Comparison of ENCODE assay signal across 22 cellular contexts in the genomic region with DNA sequence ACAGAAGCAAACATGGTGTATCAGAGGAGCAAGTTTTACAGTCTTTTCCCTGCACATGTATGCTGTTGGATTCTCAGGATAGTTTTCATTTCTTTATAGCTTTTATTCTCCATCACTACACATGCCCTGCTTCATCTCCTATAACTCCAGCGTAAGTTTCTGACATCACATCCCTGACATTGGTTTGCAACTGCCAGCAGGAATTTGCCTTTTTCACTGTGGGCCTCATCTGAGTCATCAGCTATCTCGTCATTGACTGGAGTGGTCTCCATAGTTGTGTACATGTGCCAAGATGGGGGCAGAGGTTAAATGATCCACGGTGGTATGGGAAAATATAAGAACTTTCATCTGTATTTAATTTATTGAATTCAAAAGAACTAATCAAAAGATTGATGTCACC.
A peak's percentile ranks its signal among the peaks of the same experiment; 100 is the strongest.
DNase-seq lines count a peak whose midpoint lies in the region; ATAC-seq, FAIRE-seq and TF ChIP-seq lines count a peak whose summit lies in the region.
"Had no signal": no experiment of that assay in that cellular context is flagged by ENCODE, and none has a peak within 500 bp of the region (broad histone marks: within the 10 kb centered on the region; RNA-seq: fewer than 3 reads in every experiment).

No MANE protein-coding gene starts in this region.

- FAIRE-seq in HepG2 (lab: Jason Lieb, UNC) (no peak), pancreas (lab: Jason Lieb, UNC) (no peak)
- FAIRE-seq: RCC 7860 had no signal

- TF ChIP-seq EP300 in HepG2 (IDR thresholded peaks at IDR 0.05; ENCODE audit: low read depth in 2 of 2, low read length in 2 of 2) (no peak), HepG2 (CRISPR knock-in tag; IDR thresholded peaks at IDR 0.05; ENCODE audit: borderline replicate concordance) (no peak)

- H3K79me2 ChIP-seq in HepG2 (ENCODE audit: insufficient read depth, low read length): no peaks in the 10 kb centered on the region

- H3K27ac Mint-ChIP-seq in type B pancreatic cell: no peak overlapping the region
- H3K27ac Mint-ChIP-seq: CD14-positive monocyte, H9 had no signal

- DNase-seq in HepG2 (ENCODE audit: low spot score) (no peak), right lobe of liver (no peak), brain microvascular endothelial cell (peak; percentile 90), fibroblast of the aortic adventitia (ENCODE audit: low read depth) (peak; percentile 40), ureter (ENCODE audit: low spot score) (no peak), NCI-H2029 treated with DMSO at 0.1 percent for 48 hours (lab: John Stamatoyannopoulos, UW) (no peak), type B pancreatic cell (ENCODE audit: extremely low spot score, unreplicated experiment) (no peak), pancreas (no peak)
- DNase-seq: COR-L47; DMS 273 treated with DMSO at 0.1 percent for 48 hours; DND-41; H9; NCI-H1694 treated with DMSO at 0.1 percent for 48 hours; NCI-H2107; NCI-H510A; NCI-H748 treated with DMSO at 0.1 percent for 48 hours; NK-92 treated with Interleukin-12 subunit alpha and Interleukin-12 subunit beta, amount 100 ng/mL, for 24 hours; Right ventricle myocardium superior had no signal

- TF ChIP-seq RAD21 in HepG2 (CRISPR knock-in tag; IDR thresholded peaks at IDR 0.05): no peak

- H3K27me3 ChIP-seq in HepG2 (ENCODE audit: control insufficient read depth in 1 of 2, insufficient read depth in 2 of 2, low read length in 2 of 2) (no peaks in the 10 kb centered on the region), right lobe of liver (no peaks in the 10 kb centered on the region), brain microvascular endothelial cell (replicated peaks) (no peaks in the 10 kb centered on the region), pancreas (no peaks in the 10 kb centered on the region)

- POLR2A ChIA-PET in HepG2 (lab: Yijun Ruan, JAX): interaction anchor here (0.8 kb wide), 1 partner anchor 97 kb away, joined by 4 read pairs; the partner anchor contains the start of gene MKKS

- H3K27me3 Mint-ChIP-seq in type B pancreatic cell: no peaks in the 10 kb centered on the region

- intact Hi-C loops in HepG2 (cut with micrococcal nuclease; ENCODE audit: unreplicated experiment) (no loop called here), right lobe of liver (cut with DNase I) (no loop called here), pancreas (cut with DNase I) (no loop called here)

- H3K36me3 Mint-ChIP-seq in type B pancreatic cell: peaks cover 7% of the 10 kb centered on the region

- H3K4me1 ChIP-seq in HepG2 (ENCODE audit: insufficient read depth, low read length): peaks cover 25% of the 10 kb centered on the region
- H3K4me1 ChIP-seq in right lobe of liver: peaks cover 0 to 8% (median 0%) of the 10 kb centered on the region in 4 donors
- no peaks in the 10 kb centered on the region for H3K4me1 ChIP-seq in pancreas

- H3K9me3 Mint-ChIP-seq in type B pancreatic cell: no peaks in the 10 kb centered on the region
- H3K9me3 Mint-ChIP-seq: CD14-positive monocyte, H9 had no signal

- BruUV-seq in HepG2 (replicated peaks; lab: Mats Ljungman, UMichigan): no TSS peak

- no peak overlapping the region for H3K4me3 Mint-ChIP-seq in type B pancreatic cell
- H3K4me3 Mint-ChIP-seq: CD14-positive monocyte, H9 had no signal

- no peaks in the 10 kb centered on the region; a peak in 1 of 5 replicates for H3K36me3 ChIP-seq in HepG2 (replicated peaks in 1 of 2; ENCODE audit: control insufficient read depth in 1 of 2, insufficient read depth in 2 of 2, low read length in 2 of 2)
- H3K36me3 ChIP-seq in right lobe of liver: no peaks in the 10 kb centered on the region
- H3K36me3 ChIP-seq in brain microvascular endothelial cell (replicated peaks): no peaks in the 10 kb centered on the region
- H3K36me3 ChIP-seq in pancreas: no peaks in the 10 kb centered on the region

- in situ Hi-C loops in HepG2 (cut with HindIII; ENCODE audit: extremely low pct_ligation_motif_present, low pct_unique_long_range_greater_than_20kb) (loop anchor here (10.0 kb wide), 1 partner anchor 557 kb away; no protein-coding TSS in a partner anchor), brain microvascular endothelial cell (cut with HindIII; ENCODE audit: low pct_ligation_motif_present, low sequenced_read_pairs) (no loop called here)

- CTCF ChIA-PET in HepG2 (lab: Yijun Ruan, JAX; ENCODE audit: low intra/inter-chr PET ratio, low total read pairs): no interaction called here

- H2AFZ ChIP-seq in HepG2 (ENCODE audit: low read length): no peak overlapping the region

- no peak overlapping the region for H3K4me3 ChIP-seq in HepG2 (replicated peaks in 1 of 3; ENCODE audit: insufficient read depth in 1 of 3, low read depth in 2 of 3, low read length in 3 of 3)
- no peak overlapping the region for H3K4me3 ChIP-seq in right lobe of liver
- H3K4me3 ChIP-seq in brain microvascular endothelial cell (ENCODE audit: low read depth, low read length): no peak overlapping the region
- H3K4me3 ChIP-seq in fibroblast of the aortic adventitia (ENCODE audit: low read depth, low read length): no peak overlapping the region
- no peak overlapping the region for H3K4me3 ChIP-seq in pancreas

- H3K4me2 ChIP-seq in HepG2 (ENCODE audit: low read depth, low read length): no peak overlapping the region
- H3K4me2 ChIP-seq: KMS-11 had no signal

- ATAC-seq in HepG2 (no peak), right lobe of liver (no peak), pancreas (no peak)

- no peaks in the 10 kb centered on the region for H3K9me3 ChIP-seq in HepG2 (ENCODE audit: low read length)
- H3K9me3 ChIP-seq in right lobe of liver: no peaks in the 10 kb centered on the region
- no peaks in the 10 kb centered on the region for H3K9me3 ChIP-seq in pancreas

- peaks cover 7% of the 10 kb centered on the region for H3K4me1 Mint-ChIP-seq in type B pancreatic cell (ENCODE audit: unreplicated experiment)

- H3K9ac ChIP-seq in HepG2 (ENCODE audit: insufficient read depth, low read depth, low read length): no peak overlapping the region
- H3K9ac ChIP-seq: KMS-11 had no signal

- H3K27ac ChIP-seq in HepG2 (ENCODE audit: extremely low read length, insufficient read depth, low read length): no peak overlapping the region
- no peak overlapping the region for H3K27ac ChIP-seq in right lobe of liver
- peak overlapping the region; percentile 8 for H3K27ac ChIP-seq in brain microvascular endothelial cell
- no peak overlapping the region for H3K27ac ChIP-seq in pancreas
- H3K27ac ChIP-seq: 22Rv1, KMS-11 had no signal

- TF ChIP-seq POLR2A in HepG2 (IDR thresholded peaks at IDR 0.05; ENCODE audit: insufficient read depth in 1 of 2, low read depth in 2 of 2, low read length in 2 of 2): no peak
- TF ChIP-seq POLR2A in right lobe of liver (IDR thresholded peaks at IDR 0.05): no peak

- no peak for TF ChIP-seq CTCF in HepG2 (CRISPR knock-in tag; IDR thresholded peaks at IDR 0.05)
- no peak for TF ChIP-seq CTCF in right lobe of liver (IDR thresholded peaks at IDR 0.05)
- TF ChIP-seq CTCF in brain microvascular endothelial cell (IDR thresholded peaks at IDR 0.05; ENCODE audit: low read depth, low read length, missing control alignments): no peak
- TF ChIP-seq CTCF in fibroblast of the aortic adventitia (IDR thresholded peaks at IDR 0.05; ENCODE audit: insufficient read depth, low read length): no peak
- TF ChIP-seq CTCF in type B pancreatic cell (conservative IDR thresholded peaks at IDR 0.05): no peak
- TF ChIP-seq CTCF in pancreas (IDR thresholded peaks at IDR 0.05): no peak

- no peaks in the 10 kb centered on the region for H4K20me1 ChIP-seq in HepG2 (ENCODE audit: insufficient read depth, low read length)

- 88% methylated on average over 3 of the region's 3 CpGs for WGBS in HepG2 (ENCODE audit: low lambda C conversion rate)
- WGBS in right lobe of liver (ENCODE audit: insufficient coverage, low coverage, low lambda C conversion rate, missing lambda C conversion rate): 88% methylated on average over 3 of the region's 3 CpGs
- 85 to 90% methylated on average over 3 of the region's 3 CpGs for WGBS in pancreas, 2 donors

TF ChIP-seq in HepG2, 621 proteins besides CTCF, POLR2A, EP300 and RAD21:
- TF ChIP-seq ATAD3A (CRISPR knock-in tag; IDR thresholded peaks at IDR 0.05) (no peak), ZNF639 (CRISPR knock-in tag; conservative IDR thresholded peaks at IDR 0.05) (no peak), CREB1 (IDR thresholded peaks at IDR 0.05) (0 out of 2 replicates have a peak, but pooled peaks have one; percentile 14), CREB1 (CRISPR knock-in tag; IDR thresholded peaks at IDR 0.05) (no peak), ZNF781 (CRISPR knock-in tag; IDR thresholded peaks at IDR 0.05; ENCODE audit: borderline replicate concordance, not compliant biosample characterization) (no peak), FOSL2 (CRISPR knock-in tag; IDR thresholded peaks at IDR 0.05) (0 out of 2 replicates have a peak, but pooled peaks have one; percentile 27)

Comparison
In these comparisons a context has a peak if more than half of its experiments do, and no peak if none do; other contexts are left out.
1. DNase-seq: peak in brain microvascular endothelial cell (single experiment) and fibroblast of the aortic adventitia (single experiment); none in HepG2 (single experiment), right lobe of liver (0 of 3), ureter (single experiment), NCI-H2029 treated with DMSO at 0.1 percent for 48 hours (single experiment), type B pancreatic cell (single experiment) and pancreas (0 of 6).